Comparison of ENCODE assay signal across 11 cellular contexts in genomic region chr17:39872700-39873099, GRCh38. TPM values are rescaled to one million over a fixed set of nuclear protein-coding genes. Genes with fewer than 3 reads are reported as not detected.
DNase-seq lines count a peak whose midpoint lies in the region; ATAC-seq and TF ChIP-seq lines count a peak whose summit lies in the region.
"Had no signal": no experiment of that assay in that cellular context is flagged by ENCODE, and none has a peak within 500 bp of the region (broad histone marks: within the 10 kb centered on the region; RNA-seq: fewer than 3 reads in every experiment).

No MANE protein-coding gene starts in this region.

- H3K4me3 Mint-ChIP-seq in IgD-negative memory B cell: peak overlapping the region; percentile 42 to 90 (median 74)
- peak overlapping the region; percentile 58 for H3K4me3 Mint-ChIP-seq in activated B cell treated with CpG ODN at 0.5 μM for 24 hours
- H3K4me3 Mint-ChIP-seq in activated T-helper 1 cell treated with anti-CD3 and anti-CD28 coated beads, Interleukin-12 subunit alpha, Interleukin-12 subunit beta, Interleukin-2, Interleukin-4 antibody, amounts not matched to agents 30 ng/mL and 10 ng/mL and 1 ng/mL, durations not matched to agents 14 hours and 24 hours and 36 hours: no peak overlapping the region

- ATAC-seq in activated B cell treated with CpG ODN at 0.5 μM for 24 hours (ENCODE audit: low read depth) (peak; percentile 45), lower lobe of right lung (no peak), Right ventricle myocardium inferior (no peak), HG03439 (IDR thresholded peaks at IDR 0.05; ENCODE audit: unreplicated experiment) (no peak)
- ATAC-seq: K562 had no signal

- no peaks in the 10 kb centered on the region for H3K9me3 ChIP-seq in lower lobe of right lung

- H3K27ac ChIP-seq in lower lobe of right lung: no peak overlapping the region

- no peaks in the 10 kb centered on the region for H3K36me3 ChIP-seq in lower lobe of right lung

- H3K4me1 Mint-ChIP-seq in IgD-negative memory B cell: peaks cover 21 to 36% (median 24%) of the 10 kb centered on the region in 3 donors
- H3K4me1 Mint-ChIP-seq in activated B cell treated with CpG ODN at 0.5 μM for 24 hours: peaks cover 44% of the 10 kb centered on the region
- H3K4me1 Mint-ChIP-seq in activated T-helper 1 cell treated with anti-CD3 and anti-CD28 coated beads, Interleukin-12 subunit alpha, Interleukin-12 subunit beta, Interleukin-2, Interleukin-4 antibody, amounts not matched to agents 30 ng/mL and 10 ng/mL and 1 ng/mL, durations not matched to agents 14 hours and 24 hours and 36 hours (ENCODE audit: low read depth): peaks cover 2% of the 10 kb centered on the region

- H3K27ac Mint-ChIP-seq in IgD-negative memory B cell (peak overlapping the region in 1 of 3 donors; percentile 40), activated B cell treated with CpG ODN at 0.5 μM for 24 hours (peak overlapping the region; percentile 62)
- no peak overlapping the region for H3K27ac Mint-ChIP-seq in activated T-helper 1 cell treated with anti-CD3 and anti-CD28 coated beads, Interleukin-12 subunit alpha, Interleukin-12 subunit beta, Interleukin-2, Interleukin-4 antibody, amounts not matched to agents 30 ng/mL and 10 ng/mL and 1 ng/mL, durations not matched to agents 14 hours and 24 hours and 36 hours

- CTCF ChIA-PET in activated B cell treated with CpG ODN at 0.5 μM for 24 hours (lab: Charles Lee): interaction anchor here (0.8 to 7.6 kb wide), 16 partner anchors 15 to 251 kb away, joined by 3 to 61 read pairs (median 4); partner anchors contain the start of gene PSMD3

- DNase-seq in DMS 273 (lab: John Stamatoyannopoulos, UW; ENCODE audit: unreplicated experiment) (peak; percentile 75), activated B cell treated with CpG ODN at 0.5 μM for 24 hours (no peak), lower lobe of right lung (no peak), NCI-H1092 (lab: John Stamatoyannopoulos, UW) (no peak), Right ventricle myocardium inferior (ENCODE audit: missing footprints) (no peak)
- DNase-seq in activated T-helper 1 cell treated with anti-CD3 and anti-CD28 coated beads, Interleukin-12 subunit alpha, Interleukin-12 subunit beta, Interleukin-2, Interleukin-4 antibody, amounts not matched to agents 30 ng/mL and 10 ng/mL and 1 ng/mL, durations not matched to agents 14 hours and 24 hours and 36 hours (ENCODE audit: low spot score): no peak
- DNase-seq: activated T-cell treated with anti-CD3 and anti-CD28 coated beads, Interleukin-2, amount 50 U/mL, for 1 hour had no signal

- peaks cover 19% of the 10 kb centered on the region for H3K27me3 ChIP-seq in lower lobe of right lung (ENCODE audit: low read depth)

- POLR2A ChIA-PET in activated B cell treated with CpG ODN at 0.5 μM for 24 hours (lab: Charles Lee): interaction anchor here (0.7 to 4.4 kb wide), 5 partner anchors 81 to 118 kb away, joined by 3 to 39 read pairs (median 4); partner anchors contain the start of gene PSMD3

- H3K9me3 Mint-ChIP-seq in IgD-negative memory B cell (peaks cover 0 to 3% (median 0%) of the 10 kb centered on the region in 3 donors), activated B cell treated with CpG ODN at 0.5 μM for 24 hours (peaks cover 5% of the 10 kb centered on the region)
- H3K9me3 Mint-ChIP-seq in activated T-helper 1 cell treated with anti-CD3 and anti-CD28 coated beads, Interleukin-12 subunit alpha, Interleukin-12 subunit beta, Interleukin-2, Interleukin-4 antibody, amounts not matched to agents 30 ng/mL and 10 ng/mL and 1 ng/mL, durations not matched to agents 14 hours and 24 hours and 36 hours: no peaks in the 10 kb centered on the region

- TF ChIP-seq CTCF in activated B cell treated with CpG ODN at 0.5 μM for 24 hours (IDR thresholded peaks at IDR 0.05) (no peak), lower lobe of right lung (IDR thresholded peaks at IDR 0.05) (peak; percentile 29)

- no peaks in the 10 kb centered on the region for H3K27me3 Mint-ChIP-seq in IgD-negative memory B cell
- no peaks in the 10 kb centered on the region for H3K27me3 Mint-ChIP-seq in activated B cell treated with CpG ODN at 0.5 μM for 24 hours
- H3K27me3 Mint-ChIP-seq in activated T-helper 1 cell treated with anti-CD3 and anti-CD28 coated beads, Interleukin-12 subunit alpha, Interleukin-12 subunit beta, Interleukin-2, Interleukin-4 antibody, amounts not matched to agents 30 ng/mL and 10 ng/mL and 1 ng/mL, durations not matched to agents 14 hours and 24 hours and 36 hours (ENCODE audit: insufficient read depth): peaks cover 15% of the 10 kb centered on the region

- intact Hi-C loops in activated B cell treated with CpG ODN at 0.5 μM for 24 hours (cut with micrococcal nuclease) (loop anchor here (1.0 to 5.0 kb wide), 4 partner anchors 55 to 155 kb away; partner anchors contain the start of genes LRRC3C, ORMDL3 and PSMD3), lower lobe of right lung (cut with DNase I) (no loop called here), Right ventricle myocardium inferior (cut with DNase I) (loop anchor here (2.0 kb wide), 1 partner anchor 108 kb away; the partner anchor contains the start of gene PSMD3)
- intact Hi-C loops in activated T-helper 1 cell treated with anti-CD3 and anti-CD28 coated beads, Interleukin-12 subunit alpha, Interleukin-12 subunit beta, Interleukin-2, Interleukin-4 antibody, amounts not matched to agents 30 ng/mL and 10 ng/mL and 1 ng/mL, durations not matched to agents 14 hours and 24 hours and 36 hours (cut with micrococcal nuclease): no loop called here

- no peak overlapping the region for H3K4me3 ChIP-seq in lower lobe of right lung
- H3K4me3 ChIP-seq: K562 had no signal

- no peaks in the 10 kb centered on the region for H3K36me3 Mint-ChIP-seq in IgD-negative memory B cell
- H3K36me3 Mint-ChIP-seq in activated B cell treated with CpG ODN at 0.5 μM for 24 hours (ENCODE audit: low read depth): peaks cover 4% of the 10 kb centered on the region
- no peaks in the 10 kb centered on the region for H3K36me3 Mint-ChIP-seq in activated T-helper 1 cell treated with anti-CD3 and anti-CD28 coated beads, Interleukin-12 subunit alpha, Interleukin-12 subunit beta, Interleukin-2, Interleukin-4 antibody, amounts not matched to agents 30 ng/mL and 10 ng/mL and 1 ng/mL, durations not matched to agents 14 hours and 24 hours and 36 hours (ENCODE audit: low read depth)

- H3K4me1 ChIP-seq in lower lobe of right lung: no peaks in the 10 kb centered on the region

RNA-seq across cellular contexts. Expression of gene ZPBP2, which starts 4.7 kb away (rescaled TPM):
- polyA plus RNA-seq in IgD-negative memory B cell: 0.84 TPM
- total RNA-seq in activated B cell treated with CpG ODN at 0.5 μM for 24 hours (1.2 and 1.6 TPM in 2 replicates), lower lobe of right lung (not detected), Right ventricle myocardium inferior (not detected)
- total RNA-seq in activated T-helper 1 cell treated with anti-CD3 and anti-CD28 coated beads, Interleukin-12 subunit alpha, Interleukin-12 subunit beta, Interleukin-2, Interleukin-4 antibody, amounts not matched to agents 30 ng/mL and 10 ng/mL and 1 ng/mL, durations not matched to agents 14 hours and 24 hours and 36 hours: 0.37 TPM in 1 of 2 replicates, not detected in the other
- total RNA-seq: K562, urinary bladder had no signal
- polyA plus RNA-seq: K562 had no signal

RNA-seq across cellular contexts. Expression of gene IKZF3, which starts 8.6 kb away (rescaled TPM):
- 103 TPM for polyA plus RNA-seq in IgD-negative memory B cell
- total RNA-seq in activated B cell treated with CpG ODN at 0.5 μM for 24 hours (208 and 220 TPM in 2 replicates), lower lobe of right lung (7.1 TPM), Right ventricle myocardium inferior (0.32 TPM)
- 22.8 and 25.1 TPM in 2 replicates for total RNA-seq in activated T-helper 1 cell treated with anti-CD3 and anti-CD28 coated beads, Interleukin-12 subunit alpha, Interleukin-12 subunit beta, Interleukin-2, Interleukin-4 antibody, amounts not matched to agents 30 ng/mL and 10 ng/mL and 1 ng/mL, durations not matched to agents 14 hours and 24 hours and 36 hours

RNA-seq across cellular contexts. Expression of gene GSDMB, which starts 45.7 kb away (rescaled TPM):
- 0.36 TPM for polyA plus RNA-seq in IgD-negative memory B cell
- 10.3 and 11.7 TPM in 2 replicates for total RNA-seq in activated B cell treated with CpG ODN at 0.5 μM for 24 hours
- 11.1 TPM for total RNA-seq in lower lobe of right lung
- 2.1 TPM for total RNA-seq in Right ventricle myocardium inferior
- 23.8 and 27.4 TPM in 2 replicates for total RNA-seq in activated T-helper 1 cell treated with anti-CD3 and anti-CD28 coated beads, Interleukin-12 subunit alpha, Interleukin-12 subunit beta, Interleukin-2, Interleukin-4 antibody, amounts not matched to agents 30 ng/mL and 10 ng/mL and 1 ng/mL, durations not matched to agents 14 hours and 24 hours and 36 hours

RNA-seq across cellular contexts. Expression of gene ORMDL3, which starts 54.7 kb away (rescaled TPM):
- polyA plus RNA-seq in IgD-negative memory B cell: 182 TPM
- total RNA-seq in activated B cell treated with CpG ODN at 0.5 μM for 24 hours (38.5 and 49.1 TPM in 2 replicates), lower lobe of right lung (61.3 TPM), Right ventricle myocardium inferior (34.7 TPM)
- 70.8 and 77.4 TPM in 2 replicates for total RNA-seq in activated T-helper 1 cell treated with anti-CD3 and anti-CD28 coated beads, Interleukin-12 subunit alpha, Interleukin-12 subunit beta, Interleukin-2, Interleukin-4 antibody, amounts not matched to agents 30 ng/mL and 10 ng/mL and 1 ng/mL, durations not matched to agents 14 hours and 24 hours and 36 hours

RNA-seq across cellular contexts. Expression of gene LRRC3C, which starts 54.8 kb away (rescaled TPM):
- polyA plus RNA-seq in IgD-negative memory B cell: not detected
- total RNA-seq in activated B cell treated with CpG ODN at 0.5 μM for 24 hours: not detected in 2 replicates
- not detected for total RNA-seq in lower lobe of right lung
- total RNA-seq in Right ventricle myocardium inferior: not detected
- total RNA-seq in activated T-helper 1 cell treated with anti-CD3 and anti-CD28 coated beads, Interleukin-12 subunit alpha, Interleukin-12 subunit beta, Interleukin-2, Interleukin-4 antibody, amounts not matched to agents 30 ng/mL and 10 ng/mL and 1 ng/mL, durations not matched to agents 14 hours and 24 hours and 36 hours: not detected in 2 replicates
- total RNA-seq: K562, urinary bladder had no signal
- polyA plus RNA-seq: K562, urinary bladder had no signal

Comparison
In these comparisons a context has a peak if more than half of its experiments do, and no peak if none do; other contexts are left out.
1. intact Hi-C loops: an anchor here in activated B cell treated with CpG ODN at 0.5 μM for 24 hours (1.0 to 5.0 kb wide) and Right ventricle myocardium inferior (2.0 kb wide); none called in lower lobe of right lung and activated T-helper 1 cell treated with anti-CD3 and anti-CD28 coated beads, Interleukin-12 subunit alpha, Interleukin-12 subunit beta, Interleukin-2, Interleukin-4 antibody, amounts not matched to agents 30 ng/mL and 10 ng/mL and 1 ng/mL, durations not matched to agents 14 hours and 24 hours and 36 hours.